Comparison of ENCODE assay signal across 8 cellular contexts in genomic region chr5:6722015-6722414, GRCh38. TPM values are rescaled to one million over a fixed set of nuclear protein-coding genes. Genes with fewer than 3 reads are reported as not detected.
DNase-seq lines count a peak whose midpoint lies in the region; ATAC-seq, FAIRE-seq and TF ChIP-seq lines count a peak whose summit lies in the region.

No MANE protein-coding gene starts in this region.

- peak overlapping the region; percentile 79 for H3K27ac ChIP-seq in GM12878 (ENCODE audit: control insufficient read depth, insufficient read depth)
- no peak overlapping the region for H3K27ac ChIP-seq in GM23338 (ENCODE audit: low read depth)

- peak; percentile 45 for ATAC-seq in HG03159 (IDR thresholded peaks at IDR 0.05; ENCODE audit: unreplicated experiment)
- ATAC-seq in GM12878: peak; percentile 38
- ATAC-seq in GM23338: no peak

- H3K27me3 Mint-ChIP-seq in activated T-cell treated with anti-CD3 and anti-CD28 coated beads, Interleukin-2, amount 50 U/mL, for 24 hours: no peaks in the 10 kb centered on the region
- peaks cover 5% of the 10 kb centered on the region for H3K27me3 Mint-ChIP-seq in GM23338 (ENCODE audit: insufficient read depth, low read depth, poor library complexity)

- H3K4me1 ChIP-seq in GM12878 (ENCODE audit: control insufficient read depth, insufficient read depth, low read length) (peaks cover 36% of the 10 kb centered on the region), GM23338 (ENCODE audit: insufficient read depth) (peaks cover 39% of the 10 kb centered on the region; the same call in 1 of the 2 replicates)

- intact Hi-C loops in GM12878 (cut with micrococcal nuclease; ENCODE audit: unreplicated experiment) (no loop called here), posterior vena cava (cut with DNase I) (no loop called here)

- peak overlapping the region; percentile 84 for H3K27ac Mint-ChIP-seq in activated T-cell treated with anti-CD3 and anti-CD28 coated beads, Interleukin-2, amount 50 U/mL, for 24 hours
- H3K27ac Mint-ChIP-seq in GM23338: no peak overlapping the region; the same call in 1 of the 2 replicates

- no peak for TF ChIP-seq POLR2A in GM12878 (IDR thresholded peaks at IDR 0.05; ENCODE audit: low read depth, low read length)

- TF ChIP-seq RAD21 in GM12878 (IDR thresholded peaks at IDR 0.05; ENCODE audit: insufficient read depth, low read depth, low read length): no peak

- in situ Hi-C loops in GM12878 (cut with MboI): no loop called here

- H3K4me3 Mint-ChIP-seq in activated T-cell treated with anti-CD3 and anti-CD28 coated beads, Interleukin-2, amount 50 U/mL, for 24 hours: peak overlapping the region; percentile 58
- no peak overlapping the region for H3K4me3 Mint-ChIP-seq in GM23338

- H3K27me3 ChIP-seq in GM12878 (replicated peaks in 1 of 2; ENCODE audit: control insufficient read depth in 2 of 2, insufficient read depth in 2 of 2, low read length in 1 of 2): no peaks in the 10 kb centered on the region
- no peaks in the 10 kb centered on the region for H3K27me3 ChIP-seq in GM23338 (ENCODE audit: insufficient read depth)

- peak overlapping the region; percentile 50; the same call in 1 of the 2 replicates for H3K9ac ChIP-seq in GM12878 (ENCODE audit: control insufficient read depth, insufficient read depth, low read length)

- H3K4me3 ChIP-seq in GM12878 (peak overlapping the region; percentile 72), GM23338 (no peak overlapping the region)

- H3F3A ChIP-seq in GM23338 (replicated peaks; ENCODE audit: low read depth): no peaks in the 10 kb centered on the region

- no peak for TF ChIP-seq CTCF in GM12878 (IDR thresholded peaks at IDR 0.05 in 2 of 3, conservative IDR thresholded peaks at IDR 0.05 in 1 of 3; ENCODE audit: control insufficient read depth in 2 of 3, extremely low read depth in 1 of 3, insufficient read depth in 1 of 3, low read depth in 3 of 3, low read length in 3 of 3)
- no peak for TF ChIP-seq CTCF in GM23338 (conservative IDR thresholded peaks at IDR 0.05; ENCODE audit: low read depth in 2 of 2)

- FAIRE-seq in GM12878 (lab: Jason Lieb, UNC): no peak

- no peak for DNase-seq in activated T-cell treated with anti-CD3 and anti-CD28 coated beads, Interleukin-2, amount 50 U/mL, for 24 hours
- no peak for DNase-seq in activated T-cell treated with anti-CD3 and anti-CD28 coated beads, Interleukin-2, amount 50 U/mL, for 1 hour
- DNase-seq in GM12878 (ENCODE audit: low read depth, low spot score) (no peak), posterior vena cava (ENCODE audit: low spot score) (peak; percentile 57), GM23338 (ENCODE audit: low spot score) (no peak), kidney glomerular epithelial cell (lab: John Stamatoyannopoulos, UW) (no peak), HUDEP-2 (lab: John Stamatoyannopoulos, UW; ENCODE audit: unreplicated experiment in 76 of 76) (no peak)

- CTCF ChIA-PET in GM12878 (lab: Yijun Ruan, JAX): interaction anchor here (0.7 to 2.7 kb wide), 9 partner anchors 8 to 145 kb away, joined by 3 to 23 read pairs (median 5); partner anchors contain the start of genes NSUN2 and SRD5A1

- no peaks in the 10 kb centered on the region for H3K9me3 Mint-ChIP-seq in activated T-cell treated with anti-CD3 and anti-CD28 coated beads, Interleukin-2, amount 50 U/mL, for 24 hours
- no peaks in the 10 kb centered on the region for H3K9me3 Mint-ChIP-seq in GM23338

- TF ChIP-seq EP300 in GM12878 (IDR thresholded peaks at IDR 0.05; ENCODE audit: borderline replicate concordance in 1 of 2, control insufficient read depth in 1 of 2, low read depth in 2 of 2, low read length in 2 of 2): no peak

- H3K4me2 ChIP-seq in GM12878 (ENCODE audit: control insufficient read depth, insufficient read depth) (peak overlapping the region; percentile 96), GM23338 (no peak overlapping the region)

- H3K9me3 ChIP-seq in GM12878 (replicated peaks; ENCODE audit: control insufficient read depth, insufficient read depth, low read length): no peaks in the 10 kb centered on the region

- POLR2A ChIA-PET in GM12878 (lab: Charles Lee): interaction anchor here (1.0 to 3.3 kb wide), 4 partner anchors 10 to 97 kb away, joined by 3 to 23 read pairs (median 4); partner anchors contain the start of genes NSUN2 and SRD5A1

- peaks cover 94% of the 10 kb centered on the region for H3K4me1 Mint-ChIP-seq in activated T-cell treated with anti-CD3 and anti-CD28 coated beads, Interleukin-2, amount 50 U/mL, for 24 hours (ENCODE audit: low read depth)
- H3K4me1 Mint-ChIP-seq in GM23338: peaks cover 82% of the 10 kb centered on the region

- H2AFZ ChIP-seq in GM12878 (ENCODE audit: control insufficient read depth, low read depth, low read length) (no peak overlapping the region), GM23338 (no peak overlapping the region)

- 33% methylated on average over 6 of the region's 6 CpGs for WGBS in GM12878 (ENCODE audit: insufficient coverage, insufficient replicate concordance, low lambda C conversion rate, missing lambda C conversion rate)

- BruUV-seq in GM12878 (replicated peaks; lab: Mats Ljungman, UMichigan): no TSS peak

- peaks cover 97% of the 10 kb centered on the region for H3K79me2 ChIP-seq in GM12878 (ENCODE audit: control insufficient read depth, insufficient read depth, low read length)
- peaks cover 100% of the 10 kb centered on the region for H3K79me2 ChIP-seq in GM23338 (replicated peaks; ENCODE audit: insufficient read depth)

- SMC1A ChIA-PET in GM12878 (lab: Charles Lee; ENCODE audit: uncharacterized antibody, unreplicated experiment): interaction anchor here (0.8 to 4.5 kb wide), 7 partner anchors 10 to 339 kb away, joined by 3 to 35 read pairs (median 6); partner anchors contain the start of genes NSUN2 and SRD5A1

- H3K36me3 ChIP-seq in GM12878 (ENCODE audit: control insufficient read depth in 2 of 2, insufficient read depth in 2 of 2, low read length in 1 of 2) (peaks cover 14 to 15% of the 10 kb centered on the region in 2 experiments; a peak in 3 of 4 replicates), GM23338 (ENCODE audit: insufficient read depth) (no peaks in the 10 kb centered on the region)

- peaks cover 81% of the 10 kb centered on the region for H3K36me3 Mint-ChIP-seq in activated T-cell treated with anti-CD3 and anti-CD28 coated beads, Interleukin-2, amount 50 U/mL, for 24 hours (ENCODE audit: low read depth)
- H3K36me3 Mint-ChIP-seq in GM23338 (ENCODE audit: low read depth): peaks cover 5% of the 10 kb centered on the region; the same call in 2 of the 3 replicates

- RAD21 ChIA-PET in GM12878 (lab: Charles Lee; ENCODE audit: unreplicated experiment): interaction anchor here (0.7 to 2.3 kb wide), 9 partner anchors 9 to 135 kb away, joined by 3 to 21 read pairs (median 5); partner anchors contain the start of genes NSUN2, SRD5A1 and TENT4A

- H4K20me1 ChIP-seq in GM12878 (ENCODE audit: control insufficient read depth, insufficient read depth) (peaks cover 8% of the 10 kb centered on the region), GM23338 (replicated peaks; ENCODE audit: insufficient read depth) (peaks cover 67% of the 10 kb centered on the region)

- H3K9me2 ChIP-seq in GM23338 (ENCODE audit: insufficient read depth): no peaks in the 10 kb centered on the region

TF ChIP-seq in GM12878, 131 proteins besides CTCF, POLR2A, EP300 and RAD21 (continues in another document):
- TF ChIP-seq USF1 (IDR thresholded peaks at IDR 0.05; ENCODE audit: borderline replicate concordance, extremely low read length, insufficient read depth, low read depth, low read length): no peak
- TF ChIP-seq MYC (IDR thresholded peaks at IDR 0.05; ENCODE audit: insufficient read depth, insufficient read length, insufficient replicate concordance, low read length, severe bottlenecking): no peak
- peak; percentile 28; the same call in 1 of the 2 replicates for TF ChIP-seq RUNX3 (IDR thresholded peaks at IDR 0.05; ENCODE audit: low read length)

TF ChIP-seq in GM23338, 12 proteins besides CTCF, POLR2A, EP300 and RAD21 (continues in another document):
- TF ChIP-seq EZH2 (IDR thresholded peaks at IDR 0.05; ENCODE audit: low read depth, unreplicated experiment) (no peak), NANOG (IDR thresholded peaks at IDR 0.05; ENCODE audit: borderline replicate concordance) (no peak)

RNA-seq across cellular contexts. Expression of gene TENT4A, which starts 8.8 kb away (rescaled TPM):
- total RNA-seq in GM12878 (2013; cell fraction: nucleolus; rRNA removed): 184 and 188 TPM in 2 replicates
- total RNA-seq in GM12878 (2014; rRNA removed) (15.4 and 18.3 TPM in 2 replicates), GM12878 (2014; rRNA removed; fragmentation: Illumina TruSeq; extraction: Trizol) (14.4 and 18.4 TPM in 2 replicates), GM12878 (2021) (26.1 and 30.6 TPM in 2 replicates), posterior vena cava (10 to 100 TPM; 20.8 to 24.3 TPM)
- polyA plus RNA-seq in GM12878 (2011; ENCODE audit: low read depth): 13.0 TPM
- polyA plus RNA-seq in GM12878 (2011; rRNA removed) (8.7 and 10.5 TPM in 2 replicates), GM12878 (2014; fragmentation: Illumina TruSeq; extraction: Trizol) (18.4 and 27.5 TPM in 2 replicates), GM12878 (2014; fragmentation: Nextera tagmentation; extraction: Ambion mirVana) (1 to 10 TPM; 1.4 to 2.8 TPM), GM12878 (2014; rRNA removed) (25.8 and 28.7 TPM in 2 replicates), GM12878 (2016; fragmentation: Nextera tagmentation; extraction: Ambion mirVana) (1 to 10 TPM; 2.5 to 3.4 TPM), GM23338 (2016; fragmentation: Nextera tagmentation; extraction: Ambion mirVana) (5.2 and 5.3 TPM in 2 replicates)
- 7.8 and 8.6 TPM in 2 replicates for polyA plus RNA-seq in GM12878 (2011; cell fraction: cytosol; rRNA removed)
- 101 and 119 TPM in 2 replicates for polyA plus RNA-seq in GM12878 (2011; cell fraction: nucleus; rRNA removed)
- 23.9 and 25.8 TPM in 2 replicates for polyA plus RNA-seq in GM12878 (2012)
- polyA minus RNA-seq in GM12878 (2011; rRNA and poly(A)+ RNA removed): 20.3 and 25.2 TPM in 2 replicates
- polyA minus RNA-seq in GM12878 (2011; cell fraction: cytosol; rRNA and poly(A)+ RNA removed): 11.1 and 12.5 TPM in 2 replicates
- 49.2 and 70.5 TPM in 2 replicates for polyA minus RNA-seq in GM12878 (2011; cell fraction: nucleus; rRNA and poly(A)+ RNA removed)
- 20.2 and 24.0 TPM in 2 replicates for total RNA-seq in GM23338 (2014; rRNA removed; shearing (Covaris generic))
